28 cellular contexts compared by ENCODE assay signal in genomic region chr16:65771707-65772106, GRCh38.
"Had no signal": no experiment of that assay in that cellular context is flagged by ENCODE, and none has a peak within 500 bp of the region (broad histone marks: within the 10 kb centered on the region; RNA-seq: fewer than 3 reads in every experiment).

No MANE protein-coding gene starts in this region.

- H3K36me3 ChIP-seq: gastroesophageal sphincter, left ventricle myocardium inferior, ovary, right lobe of liver, transverse colon, WERI-Rb-1 had no signal

- H3K27ac ChIP-seq: gastroesophageal sphincter, hepatocyte, left ventricle myocardium inferior, ovary, right lobe of liver, testis, transverse colon, WERI-Rb-1 had no signal

- H2AFZ ChIP-seq: hepatocyte had no signal

- H3K27ac Mint-ChIP-seq: activated CD4-positive, alpha-beta memory T cell treated with anti-CD3 and anti-CD28 coated beads, Interleukin-2, amount 10 ng/mL, durations not matched to agents 7 days and 5 days; activated CD4-positive, alpha-beta T cell treated with anti-CD3 and anti-CD28 coated beads, Interleukin-2, amount 10 ng/mL, durations not matched to agents 24 days and 14 days; activated naive CD4-positive, alpha-beta T cell treated with anti-CD3 and anti-CD28 coated beads, Interleukin-2, amount 50 U/mL, for 24 hours; activated naive CD8-positive, alpha-beta T cell treated with anti-CD3 and anti-CD28 coated beads, Interleukin-2, amount 50 U/mL, for 24 hours; activated T-cell treated with anti-CD3 and anti-CD28 coated beads, Interleukin-2, amount 50 U/mL, for 24 hours; natural killer cell treated with Interleukin-12 subunit alpha and Interleukin-12 subunit beta and Interleukin-15 and Interleukin-18, amount 100 ng/mL, for 72 hours; progenitor cell of endocrine pancreas; T-helper 1 cell treated with Interleukin-12 subunit alpha and Interleukin-12 subunit beta and Interleukin-4 antibody, amounts not matched to agents 30 μg/mL and 1 μg/mL, for 36 hours had no signal

- H3K27me3 Mint-ChIP-seq: activated CD4-positive, alpha-beta memory T cell treated with anti-CD3 and anti-CD28 coated beads, Interleukin-2, amount 10 ng/mL, durations not matched to agents 7 days and 5 days; activated CD4-positive, alpha-beta T cell treated with anti-CD3 and anti-CD28 coated beads, Interleukin-2, amount 10 ng/mL, durations not matched to agents 24 days and 14 days; activated naive CD8-positive, alpha-beta T cell treated with anti-CD3 and anti-CD28 coated beads, Interleukin-2, amount 50 U/mL, for 24 hours; activated T-cell treated with anti-CD3 and anti-CD28 coated beads, Interleukin-2, amount 50 U/mL, for 24 hours; progenitor cell of endocrine pancreas had no signal

- H3K4me2 ChIP-seq: hepatocyte had no signal

- H3K4me3 Mint-ChIP-seq: activated CD4-positive, alpha-beta memory T cell treated with anti-CD3 and anti-CD28 coated beads, Interleukin-2, amount 10 ng/mL, durations not matched to agents 7 days and 5 days; activated CD4-positive, alpha-beta T cell treated with anti-CD3 and anti-CD28 coated beads, Interleukin-2, amount 10 ng/mL, durations not matched to agents 24 days and 14 days; activated naive CD4-positive, alpha-beta T cell treated with anti-CD3 and anti-CD28 coated beads, Interleukin-2, amount 50 U/mL, for 24 hours; activated naive CD8-positive, alpha-beta T cell treated with anti-CD3 and anti-CD28 coated beads, Interleukin-2, amount 50 U/mL, for 24 hours; activated T-cell treated with anti-CD3 and anti-CD28 coated beads, Interleukin-2, amount 50 U/mL, for 24 hours; natural killer cell treated with Interleukin-12 subunit alpha and Interleukin-12 subunit beta and Interleukin-15 and Interleukin-18, amount 100 ng/mL, for 72 hours; T-helper 1 cell treated with Interleukin-12 subunit alpha and Interleukin-12 subunit beta and Interleukin-4 antibody, amounts not matched to agents 30 μg/mL and 1 μg/mL, for 36 hours had no signal

- H3K4me1 ChIP-seq: gastroesophageal sphincter, left ventricle myocardium inferior, right lobe of liver, testis, transverse colon had no signal

- ATAC-seq: activated naive CD8-positive, alpha-beta T cell treated with anti-CD3 and anti-CD28 coated beads, Interleukin-2, amount 50 U/mL, for 24 hours; gastroesophageal sphincter; mucosa of descending colon; natural killer cell treated with Interleukin-12 subunit alpha and Interleukin-12 subunit beta and Interleukin-15 and Interleukin-18, amount 100 ng/mL, for 72 hours; right lobe of liver; stimulated activated naive CD8-positive, alpha-beta T cell treated with anti-CD3 and anti-CD28 coated beads, Interleukin-15, Interleukin-2, amounts not matched to agents 100 U/mL and 50 U/mL, for 24 hours had no signal

- H3K79me2 ChIP-seq: hepatocyte had no signal

- H3K4me1 Mint-ChIP-seq: activated CD4-positive, alpha-beta memory T cell treated with anti-CD3 and anti-CD28 coated beads, Interleukin-2, amount 10 ng/mL, durations not matched to agents 7 days and 5 days; activated naive CD4-positive, alpha-beta T cell treated with anti-CD3 and anti-CD28 coated beads, Interleukin-2, amount 50 U/mL, for 24 hours; activated naive CD8-positive, alpha-beta T cell treated with anti-CD3 and anti-CD28 coated beads, Interleukin-2, amount 50 U/mL, for 24 hours had no signal

- H3K4me3 ChIP-seq: gastroesophageal sphincter, hepatocyte, left ventricle myocardium inferior, lung, mucosa of descending colon, ovary, right lobe of liver, testis, transverse colon had no signal

- H3K27me3 ChIP-seq: gastroesophageal sphincter, hepatocyte, ovary, right lobe of liver, testis, transverse colon had no signal

- DNase-seq: activated CD4-positive, alpha-beta memory T cell treated with anti-CD3 and anti-CD28 coated beads, Interleukin-2, amount 10 ng/mL, durations not matched to agents 7 days and 5 days; activated CD4-positive, alpha-beta T cell treated with anti-CD3 and anti-CD28 coated beads, Interleukin-2, amount 10 ng/mL, durations not matched to agents 24 days and 14 days; activated CD4-positive, CD25-positive, alpha-beta regulatory T cell treated with anti-CD3 and anti-CD28 coated beads, Interleukin-2, amount 50 U/mL, for 72 hours; activated CD8-positive, alpha-beta memory T cell treated with anti-CD3 and anti-CD28 coated beads, Interleukin-2, amount 50 U/mL, for 48 hours; activated gamma-delta T cell; activated naive CD8-positive, alpha-beta T cell treated with anti-CD3 and anti-CD28 coated beads, Interleukin-2, amount 50 U/mL, for 24 hours; activated T-cell treated with anti-CD3 and anti-CD28 coated beads, Interleukin-2, amount 50 U/mL, for 24 hours; dermis blood vessel endothelial cell; effector CD4-positive, alpha-beta T cell; left ventricle myocardium inferior; mucosa of descending colon; ovary; right lobe of liver; stimulated activated CD4-positive, alpha-beta T cell treated with anti-CD3 and anti-CD28 coated beads, Interleukin-2, amount 100 ng/mL, for 48 hours; stimulated activated naive CD8-positive, alpha-beta T cell treated with anti-CD3 and anti-CD28 coated beads, Interleukin-15, Interleukin-2, amounts not matched to agents 100 U/mL and 50 U/mL, for 24 hours; T1000; testis; transverse colon; WERI-Rb-1 had no signal

- H3K36me3 Mint-ChIP-seq: activated naive CD4-positive, alpha-beta T cell treated with anti-CD3 and anti-CD28 coated beads, Interleukin-2, amount 50 U/mL, for 24 hours; natural killer cell treated with Interleukin-12 subunit alpha and Interleukin-12 subunit beta and Interleukin-15 and Interleukin-18, amount 100 ng/mL, for 72 hours had no signal

- FAIRE-seq: colon, endometrium had no signal

- H3K9me3 ChIP-seq: ovary, right lobe of liver, testis, transverse colon had no signal
